ENCODE assay signal across 8 cellular contexts in genomic region chr4:104860227-104861123, GRCh38.
A peak's percentile ranks its signal among the peaks of the same experiment; 100 is the strongest.
DNase-seq lines count a peak whose midpoint lies in the region; ATAC-seq and TF ChIP-seq lines count a peak whose summit lies in the region.

No MANE protein-coding gene starts in this region.

- H3K27ac Mint-ChIP-seq in WTC11 (no peak overlapping the region), endodermal cell (no peak overlapping the region), mesothelial cell of epicardium (no peak overlapping the region)

- no peak overlapping the region for H3K9ac ChIP-seq in endodermal cell (ENCODE audit: extremely low read depth, low read length, poor library complexity, severe bottlenecking)

- H3K4me3 Mint-ChIP-seq in WTC11: no peak overlapping the region
- H3K4me3 Mint-ChIP-seq in endodermal cell: no peak overlapping the region
- H3K4me3 Mint-ChIP-seq in mesothelial cell of epicardium: no peak overlapping the region

- H3K27me3 Mint-ChIP-seq in WTC11 (ENCODE audit: low read depth) (no peaks in the 10 kb centered on the region), endodermal cell (ENCODE audit: insufficient read depth) (no peaks in the 10 kb centered on the region), mesothelial cell of epicardium (ENCODE audit: low read depth) (peaks cover 11% of the 10 kb centered on the region)

- peaks cover 12% of the 10 kb centered on the region for H3K9me3 ChIP-seq in endodermal cell (ENCODE audit: control insufficient read depth, low read length)
- H3K9me3 ChIP-seq in stomach: peaks cover 0 to 7% (median 0%) of the 10 kb centered on the region in 4 donors

- no peaks in the 10 kb centered on the region for H3K27me3 ChIP-seq in endodermal cell (ENCODE audit: control insufficient read depth, insufficient read depth, low read length, poor library complexity, severe bottlenecking)
- H3K27me3 ChIP-seq in stomach: peaks cover 0 to 4% (median 0%) of the 10 kb centered on the region in 3 donors

- TF ChIP-seq POLR2A in stomach (IDR thresholded peaks at IDR 0.05): no peak

- WGBS in endodermal cell (ENCODE audit: insufficient coverage in 1 of 2, insufficient read length in 1 of 2), 2 experiments: 51 to 52% methylated on average over 2 to 3 of the region's 4 CpGs
- WGBS in stomach, 5 donors: 24 to 28% (median 25%) methylated on average over 4 of the region's 4 CpGs

- POLR2A ChIA-PET in WTC11 (lab: Charles Lee): interaction anchor here (0.6 kb wide), 1 partner anchor 443 kb away, joined by 3 read pairs; no protein-coding TSS in a partner anchor

- no peak overlapping the region for H3K4me3 ChIP-seq in endodermal cell (ENCODE audit: low read length)
- H3K4me3 ChIP-seq in stomach: no peak overlapping the region

- DNase-seq in CD1c-positive myeloid dendritic cell (ENCODE audit: extremely low spot score) (peak; percentile 82), NCI-H2171 treated with DMSO at 0.1 percent for 48 hours (lab: John Stamatoyannopoulos, UW) (peak; percentile 44), WTC11 (ENCODE audit: low spot score) (peak; percentile 54), endodermal cell (peak; percentile 87), mesothelial cell of epicardium (ENCODE audit: low spot score in 2 of 2, unreplicated experiment in 2 of 2) (peak; percentile 20 to 53), stomach (peak; percentile 29)

- intact Hi-C loops in stomach (cut with DNase I; ENCODE audit: low total_unique reads): no loop called here

- H3K36me3 Mint-ChIP-seq in WTC11 (peaks cover 10% of the 10 kb centered on the region), endodermal cell (ENCODE audit: low read depth) (no peaks in the 10 kb centered on the region), mesothelial cell of epicardium (no peaks in the 10 kb centered on the region)

- peaks cover 12% of the 10 kb centered on the region for H3K9me3 Mint-ChIP-seq in WTC11
- no peaks in the 10 kb centered on the region for H3K9me3 Mint-ChIP-seq in endodermal cell
- H3K9me3 Mint-ChIP-seq in mesothelial cell of epicardium: peaks cover 11% of the 10 kb centered on the region

- peaks cover 13% of the 10 kb centered on the region for H3K4me1 Mint-ChIP-seq in WTC11
- peaks cover 2% of the 10 kb centered on the region for H3K4me1 Mint-ChIP-seq in endodermal cell
- H3K4me1 Mint-ChIP-seq in mesothelial cell of epicardium: peaks cover 11% of the 10 kb centered on the region

- TF ChIP-seq CTCF in WTC11 (IDR thresholded peaks at IDR 0.05) (peak; percentile 86), endodermal cell (conservative IDR thresholded peaks at IDR 0.05) (peak; percentile 93), mesothelial cell of epicardium (IDR thresholded peaks at IDR 0.05; ENCODE audit: unreplicated experiment) (peak; percentile 99), stomach (IDR thresholded peaks at IDR 0.05) (peak in 5 of 7 experiments; percentile 69 to 87 (median 77))

- no peaks in the 10 kb centered on the region for H3K4me1 ChIP-seq in endodermal cell (ENCODE audit: control insufficient read depth, insufficient read depth, low read length)
- no peaks in the 10 kb centered on the region for H3K4me1 ChIP-seq in stomach

- no peak for TF ChIP-seq EP300 in stomach (IDR thresholded peaks at IDR 0.05)

- H3K27ac ChIP-seq in endodermal cell (ENCODE audit: low read depth, low read length) (no peak overlapping the region), stomach (no peak overlapping the region)

- ATAC-seq in GM19025 (IDR thresholded peaks at IDR 0.05; ENCODE audit: low read depth, unreplicated experiment): peak; percentile 85
- peak; percentile 88 for ATAC-seq in HG03196 (IDR thresholded peaks at IDR 0.05; ENCODE audit: unreplicated experiment)
- peak; percentile 86 for ATAC-seq in WTC11

- CTCF ChIA-PET in WTC11 (lab: Charles Lee): interaction anchor here (0.7 to 1.4 kb wide), 4 partner anchors 19 to 864 kb away, joined by 3 to 5 read pairs (median 3); no protein-coding TSS in a partner anchor

- H3K36me3 ChIP-seq in endodermal cell (ENCODE audit: control insufficient read depth, insufficient read depth, low read length): no peaks in the 10 kb centered on the region
- no peaks in the 10 kb centered on the region for H3K36me3 ChIP-seq in stomach

TF ChIP-seq in WTC11, 78 proteins besides CTCF, POLR2A, EP300 and RAD21:
- TF ChIP-seq GTF2I (CRISPR knock-in tag; conservative IDR thresholded peaks at IDR 0.05) (no peak), JUN (CRISPR knock-in tag; IDR thresholded peaks at IDR 0.05) (no peak), OVOL2 (CRISPR knock-in tag; IDR thresholded peaks at IDR 0.05; ENCODE audit: borderline replicate concordance) (no peak), AR (CRISPR knock-in tag; IDR thresholded peaks at IDR 0.05) (no peak), TEAD1 (CRISPR knock-in tag; IDR thresholded peaks at IDR 0.05) (no peak), SP1 (CRISPR knock-in tag; conservative IDR thresholded peaks at IDR 0.05) (no peak), PREB (CRISPR knock-in tag; IDR thresholded peaks at IDR 0.05; ENCODE audit: borderline replicate concordance) (no peak), CREM (CRISPR knock-in tag; IDR thresholded peaks at IDR 0.05) (no peak)
- TF ChIP-seq, protein P1, sequence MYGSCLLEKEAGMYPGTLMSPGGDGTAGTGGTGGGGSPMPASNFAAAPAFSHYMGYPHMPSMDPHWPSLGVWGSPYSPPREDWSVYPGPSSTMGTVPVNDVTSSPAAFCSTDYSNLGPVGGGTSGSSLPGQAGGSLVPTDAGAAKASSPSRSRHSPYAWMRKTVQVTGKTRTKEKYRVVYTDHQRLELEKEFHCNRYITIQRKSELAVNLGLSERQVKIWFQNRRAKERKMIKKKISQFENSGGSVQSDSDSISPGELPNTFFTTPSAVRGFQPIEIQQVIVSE (CRISPR knock-in tag; IDR thresholded peaks at IDR 0.05; ENCODE audit: borderline replicate concordance): no peak
- TF ChIP-seq, protein P2, sequence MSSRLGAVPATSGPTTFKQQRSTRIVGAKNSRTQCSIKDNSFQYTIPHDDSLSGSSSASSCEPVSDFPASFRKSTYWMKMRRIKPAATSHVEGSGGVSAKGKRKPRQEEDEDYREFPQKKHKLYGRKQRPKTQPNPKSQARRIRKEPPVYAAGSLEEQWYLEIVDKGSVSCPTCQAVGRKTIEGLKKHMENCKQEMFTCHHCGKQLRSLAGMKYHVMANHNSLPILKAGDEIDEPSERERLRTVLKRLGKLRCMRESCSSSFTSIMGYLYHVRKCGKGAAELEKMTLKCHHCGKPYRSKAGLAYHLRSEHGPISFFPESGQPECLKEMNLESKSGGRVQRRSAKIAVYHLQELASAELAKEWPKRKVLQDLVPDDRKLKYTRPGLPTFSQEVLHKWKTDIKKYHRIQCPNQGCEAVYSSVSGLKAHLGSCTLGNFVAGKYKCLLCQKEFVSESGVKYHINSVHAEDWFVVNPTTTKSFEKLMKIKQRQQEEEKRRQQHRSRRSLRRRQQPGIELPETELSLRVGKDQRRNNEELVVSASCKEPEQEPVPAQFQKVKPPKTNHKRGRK (CRISPR knock-in tag; IDR thresholded peaks at IDR 0.05; ENCODE audit: borderline replicate concordance): no peak
- TF ChIP-seq, protein P3, sequence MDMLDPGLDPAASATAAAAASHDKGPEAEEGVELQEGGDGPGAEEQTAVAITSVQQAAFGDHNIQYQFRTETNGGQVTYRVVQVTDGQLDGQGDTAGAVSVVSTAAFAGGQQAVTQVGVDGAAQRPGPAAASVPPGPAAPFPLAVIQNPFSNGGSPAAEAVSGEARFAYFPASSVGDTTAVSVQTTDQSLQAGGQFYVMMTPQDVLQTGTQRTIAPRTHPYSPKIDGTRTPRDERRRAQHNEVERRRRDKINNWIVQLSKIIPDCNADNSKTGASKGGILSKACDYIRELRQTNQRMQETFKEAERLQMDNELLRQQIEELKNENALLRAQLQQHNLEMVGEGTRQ (CRISPR knock-in tag; IDR thresholded peaks at IDR 0.05): no peak
- TF ChIP-seq, protein P4, sequence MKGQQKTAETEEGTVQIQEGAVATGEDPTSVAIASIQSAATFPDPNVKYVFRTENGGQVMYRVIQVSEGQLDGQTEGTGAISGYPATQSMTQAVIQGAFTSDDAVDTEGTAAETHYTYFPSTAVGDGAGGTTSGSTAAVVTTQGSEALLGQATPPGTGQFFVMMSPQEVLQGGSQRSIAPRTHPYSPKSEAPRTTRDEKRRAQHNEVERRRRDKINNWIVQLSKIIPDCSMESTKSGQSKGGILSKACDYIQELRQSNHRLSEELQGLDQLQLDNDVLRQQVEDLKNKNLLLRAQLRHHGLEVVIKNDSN (CRISPR knock-in tag; IDR thresholded peaks at IDR 0.05): no peak

Comparison
In these comparisons a context has a peak if more than half of its experiments do, and no peak if none do; other contexts are left out.
1. DNase-seq: peak in every context shown above with its lines; median percentile 87 in endodermal cell; 82 in CD1c-positive myeloid dendritic cell; 54 in WTC11; 44 in NCI-H2171 treated with DMSO at 0.1 percent for 48 hours; 36 in mesothelial cell of epicardium; 29 in stomach.